1 cellular context compared by ENCODE assay signal in genomic region chr22:20727118-20728015, GRCh38.
TF ChIP-seq lines count a peak whose summit lies in the region.

No MANE protein-coding gene starts in this region.

TF ChIP-seq in K562, 482 proteins besides CTCF, POLR2A, EP300 and RAD21 (continued from another document and continues in another):
- TF ChIP-seq E2F5 (CRISPR knock-in tag; IDR thresholded peaks at IDR 0.05) (peak; percentile 61; the same call in 1 of the 2 replicates), ZBTB7A (IDR thresholded peaks at IDR 0.05; ENCODE audit: borderline replicate concordance, control insufficient read depth, low read depth, low read length) (no peak), ZNF124 (CRISPR knock-in tag; IDR thresholded peaks at IDR 0.05) (no peak), E2F4 (CRISPR knock-in tag; IDR thresholded peaks at IDR 0.05; ENCODE audit: low read depth) (no peak), BRD9 (IDR thresholded peaks at IDR 0.05; ENCODE audit: low read depth, partially characterized antibody) (no peak), ILK (tag; IDR thresholded peaks at IDR 0.05; ENCODE audit: borderline replicate concordance, low read depth) (no peak), STAT5B (CRISPR knock-in tag; IDR thresholded peaks at IDR 0.05) (no peak), ZNF551 (CRISPR knock-in tag; IDR thresholded peaks at IDR 0.05) (no peak), HNRNPK (IDR thresholded peaks at IDR 0.05; ENCODE audit: low read depth, low read length, poor library complexity, severe bottlenecking) (no peak), TCF7L2 (IDR thresholded peaks at IDR 0.05; ENCODE audit: low read depth, low read length) (no peak), ARID3A (IDR thresholded peaks at IDR 0.05; ENCODE audit: borderline replicate concordance, low read depth, low read length) (no peak), SREBF2 (CRISPR knock-in tag; IDR thresholded peaks at IDR 0.05) (no peak), ID3 (CRISPR knock-in tag; IDR thresholded peaks at IDR 0.05) (no peak), ID3 (tag; IDR thresholded peaks at IDR 0.05) (no peak), CBX3 (IDR thresholded peaks at IDR 0.05; ENCODE audit: borderline replicate concordance in 1 of 2, low read length in 2 of 2) (no peak), PTTG1 (tag; IDR thresholded peaks at IDR 0.05; ENCODE audit: low read depth) (no peak), ATF1 (CRISPR knock-in tag; IDR thresholded peaks at IDR 0.05) (peak; percentile 37; the same call in 1 of the 2 replicates), ATF1 (tag; IDR thresholded peaks at IDR 0.05) (no peak), TFE3 (CRISPR knock-in tag; IDR thresholded peaks at IDR 0.05) (no peak), AFF4 (CRISPR knock-in tag; IDR thresholded peaks at IDR 0.05) (no peak), TAF7 (tag; IDR thresholded peaks at IDR 0.05) (no peak), SIN3B (IDR thresholded peaks at IDR 0.05; ENCODE audit: low read depth) (no peak), PRMT5 (CRISPR knock-in tag; IDR thresholded peaks at IDR 0.05) (peak; percentile 82; the same call in 1 of the 2 replicates), ZNF280B (CRISPR knock-in tag; IDR thresholded peaks at IDR 0.05) (no peak), ZMIZ1 (IDR thresholded peaks at IDR 0.05; ENCODE audit: low read depth in 2 of 2, low read length in 2 of 2) (no peak), ZNF311 (CRISPR knock-in tag; IDR thresholded peaks at IDR 0.05) (no peak), ZZZ3 (IDR thresholded peaks at IDR 0.05) (no peak), GABPA (tag; conservative IDR thresholded peaks at IDR 0.05; ENCODE audit: low read depth) (no peak), ZKSCAN8 (CRISPR knock-in tag; IDR thresholded peaks at IDR 0.05) (no peak), LARP7 (IDR thresholded peaks at IDR 0.05) (no peak), TCFL5 (CRISPR knock-in tag; conservative IDR thresholded peaks at IDR 0.05) (no peak), CREB1 (IDR thresholded peaks at IDR 0.05) (no peak), CREB1 (CRISPR knock-in tag; IDR thresholded peaks at IDR 0.05) (no peak), RAD51 (IDR thresholded peaks at IDR 0.05; ENCODE audit: borderline replicate concordance, low read depth) (no peak), BACH1 (tag; IDR thresholded peaks at IDR 0.05) (no peak), ZNF644 (tag; IDR thresholded peaks at IDR 0.05; ENCODE audit: low read depth) (no peak), NR2F6 (CRISPR knock-in tag; IDR thresholded peaks at IDR 0.05) (no peak), ZNF699 (CRISPR knock-in tag; IDR thresholded peaks at IDR 0.05; ENCODE audit: insufficient replicate concordance) (no peak), CREBBP (IDR thresholded peaks at IDR 0.05; ENCODE audit: low read depth, low read length) (no peak), RB1 (IDR thresholded peaks at IDR 0.05; ENCODE audit: low read depth) (no peak), ZNF444 (CRISPR knock-in tag; IDR thresholded peaks at IDR 0.05) (no peak), KDM1A (IDR thresholded peaks at IDR 0.05) (no peak), MAFF (IDR thresholded peaks at IDR 0.05; ENCODE audit: low read length) (no peak), CUX1 (CRISPR knock-in tag; IDR thresholded peaks at IDR 0.05) (no peak), KLF10 (CRISPR knock-in tag; IDR thresholded peaks at IDR 0.05) (no peak), ZNF586 (CRISPR knock-in tag; conservative IDR thresholded peaks at IDR 0.05) (no peak), CEBPB (tag; IDR thresholded peaks at IDR 0.05) (no peak), GATA2 (CRISPR knock-in tag; IDR thresholded peaks at IDR 0.05) (0 out of 2 replicates have a peak, but pooled peaks have one; percentile 7), ILF3 (IDR thresholded peaks at IDR 0.05; ENCODE audit: borderline replicate concordance) (no peak), ZNF707 (CRISPR knock-in tag; conservative IDR thresholded peaks at IDR 0.05) (no peak), HDAC2 (IDR thresholded peaks at IDR 0.05) (no peak)
